In the genomic region with DNA sequence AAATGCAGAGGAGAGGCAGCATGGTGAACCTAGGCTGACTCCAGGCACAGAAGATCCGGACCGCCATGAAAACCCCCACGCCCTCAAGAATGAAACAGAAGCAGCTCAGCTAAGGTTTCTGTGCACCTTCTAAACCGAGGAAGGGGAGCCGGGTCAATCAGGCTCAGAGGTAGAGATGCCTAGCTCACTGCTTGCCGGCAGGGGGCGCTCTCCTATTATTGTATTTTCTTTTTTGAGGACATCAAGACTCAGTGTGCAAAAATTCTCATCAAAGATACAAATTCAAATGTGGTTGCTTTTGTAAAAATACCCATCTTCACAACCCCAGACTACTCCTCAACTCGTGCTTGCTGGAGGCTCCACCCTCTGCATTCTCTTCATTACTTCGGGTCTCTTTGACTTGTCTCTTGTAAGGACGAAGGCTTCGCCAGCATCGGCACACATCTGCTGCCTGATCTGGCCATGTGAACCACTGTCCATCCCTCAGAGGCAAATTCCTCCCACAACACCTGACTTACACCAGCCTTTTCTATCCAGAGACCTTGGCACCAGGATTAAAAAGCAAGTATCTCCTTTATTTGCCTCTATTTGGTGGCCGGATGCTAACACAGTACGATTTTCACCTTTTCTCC, we compare ENCODE assay signal across 9 cellular contexts. TPM values are rescaled to one million over a fixed set of nuclear protein-coding genes. Genes with fewer than 3 reads are reported as not detected.
DNase-seq lines count a peak whose midpoint lies in the region; ATAC-seq lines count a peak whose summit lies in the region.
"Had no signal": no experiment of that assay in that cellular context is flagged by ENCODE, and none has a peak within 500 bp of the region (broad histone marks: within the 10 kb centered on the region; RNA-seq: fewer than 3 reads in every experiment).

No MANE protein-coding gene starts in this region.

- H3K4me3 Mint-ChIP-seq in activated CD4-positive, alpha-beta T cell treated with anti-CD3 and anti-CD28 coated beads, Interleukin-2, amount 10 ng/mL, durations not matched to agents 24 days and 14 days = no peak overlapping the region

- H3K4me1 Mint-ChIP-seq in activated CD4-positive, alpha-beta T cell treated with anti-CD3 and anti-CD28 coated beads, Interleukin-2, amount 10 ng/mL, durations not matched to agents 24 days and 14 days = peaks cover 5% of the 10 kb centered on the region

- no peak overlapping the region for H3K27ac Mint-ChIP-seq in activated CD4-positive, alpha-beta T cell treated with anti-CD3 and anti-CD28 coated beads, Interleukin-2, amount 10 ng/mL, durations not matched to agents 24 days and 14 days

- H3K9me3 Mint-ChIP-seq in activated CD4-positive, alpha-beta T cell treated with anti-CD3 and anti-CD28 coated beads, Interleukin-2, amount 10 ng/mL, durations not matched to agents 24 days and 14 days = no peaks in the 10 kb centered on the region

- ATAC-seq in HG03521 (IDR thresholded peaks at IDR 0.05; ENCODE audit: unreplicated experiment) = no peak

- intact Hi-C loops in activated CD4-positive, alpha-beta T cell treated with anti-CD3 and anti-CD28 coated beads, Interleukin-2, amount 10 ng/mL, durations not matched to agents 24 days and 14 days (cut with micrococcal nuclease) = loop anchor here (1.0 to 2.0 kb wide), 3 partner anchors 15 to 183 kb away; no protein-coding TSS in a partner anchor

- H3K27me3 Mint-ChIP-seq in activated CD4-positive, alpha-beta T cell treated with anti-CD3 and anti-CD28 coated beads, Interleukin-2, amount 10 ng/mL, durations not matched to agents 24 days and 14 days = peaks cover 38% of the 10 kb centered on the region

- H3K36me3 Mint-ChIP-seq in activated CD4-positive, alpha-beta T cell treated with anti-CD3 and anti-CD28 coated beads, Interleukin-2, amount 10 ng/mL, durations not matched to agents 24 days and 14 days (ENCODE audit: low read depth) = no peaks in the 10 kb centered on the region

- peak; percentile 67 for DNase-seq in AG08395 (ENCODE audit: low spot score)
- DNase-seq in GM19240 (ENCODE audit: insufficient read length, low spot score) = peak; percentile 46
- DNase-seq in NCI-H345 (lab: John Stamatoyannopoulos, UW) = peak; percentile 33
- DNase-seq in activated CD4-positive, alpha-beta T cell treated with anti-CD3 and anti-CD28 coated beads, Interleukin-2, amount 10 ng/mL, durations not matched to agents 24 days and 14 days = peak; percentile 91
- DNase-seq in dedifferentiated amniotic fluid mesenchymal stem cell (ENCODE audit: extremely low spot score) = peak; percentile 35
- peak; percentile 51 to 65 for DNase-seq in lung microvascular endothelial cell (ENCODE audit: low read depth in 2 of 2)
- peak; percentile 31 for DNase-seq in stimulated activated CD8-positive, alpha-beta memory T cell treated with anti-CD3 and anti-CD28 coated beads, Interleukin-12 subunit alpha, Interleukin-12 subunit beta, amount 100 ng/mL, for 24 hours (ENCODE audit: extremely low read depth)

RNA-seq across cellular contexts. Expression of a gene that starts 33.4 kb away (rescaled TPM):
- not detected in 2 replicates for total RNA-seq in activated CD4-positive, alpha-beta T cell treated with anti-CD3 and anti-CD28 coated beads, Interleukin-2, amount 10 ng/mL, durations not matched to agents 24 days and 14 days
- not detected in 2 replicates for total RNA-seq in lung microvascular endothelial cell
- total RNA-seq: subcutaneous adipose tissue had no signal

RNA-seq across cellular contexts. Expression of a gene that starts 55.1 kb away (rescaled TPM):
- total RNA-seq in activated CD4-positive, alpha-beta T cell treated with anti-CD3 and anti-CD28 coated beads, Interleukin-2, amount 10 ng/mL, durations not matched to agents 24 days and 14 days = not detected in 2 replicates
- 4.6 and 14.6 TPM in 2 replicates for total RNA-seq in lung microvascular endothelial cell

Comparison
In these comparisons a context has a peak if more than half of its experiments do, and no peak if none do; other contexts are left out.
1. DNase-seq: peak in every context shown above with its lines; median percentile 91 in activated CD4-positive, alpha-beta T cell treated with anti-CD3 and anti-CD28 coated beads, Interleukin-2, amount 10 ng/mL, durations not matched to agents 24 days and 14 days; 67 in AG08395; 58 in lung microvascular endothelial cell; 46 in GM19240; 35 in dedifferentiated amniotic fluid mesenchymal stem cell; 33 in NCI-H345; 31 in stimulated activated CD8-positive, alpha-beta memory T cell treated with anti-CD3 and anti-CD28 coated beads, Interleukin-12 subunit alpha, Interleukin-12 subunit beta, amount 100 ng/mL, for 24 hours.